8 cellular contexts compared by ENCODE assay signal in the genomic region with DNA sequence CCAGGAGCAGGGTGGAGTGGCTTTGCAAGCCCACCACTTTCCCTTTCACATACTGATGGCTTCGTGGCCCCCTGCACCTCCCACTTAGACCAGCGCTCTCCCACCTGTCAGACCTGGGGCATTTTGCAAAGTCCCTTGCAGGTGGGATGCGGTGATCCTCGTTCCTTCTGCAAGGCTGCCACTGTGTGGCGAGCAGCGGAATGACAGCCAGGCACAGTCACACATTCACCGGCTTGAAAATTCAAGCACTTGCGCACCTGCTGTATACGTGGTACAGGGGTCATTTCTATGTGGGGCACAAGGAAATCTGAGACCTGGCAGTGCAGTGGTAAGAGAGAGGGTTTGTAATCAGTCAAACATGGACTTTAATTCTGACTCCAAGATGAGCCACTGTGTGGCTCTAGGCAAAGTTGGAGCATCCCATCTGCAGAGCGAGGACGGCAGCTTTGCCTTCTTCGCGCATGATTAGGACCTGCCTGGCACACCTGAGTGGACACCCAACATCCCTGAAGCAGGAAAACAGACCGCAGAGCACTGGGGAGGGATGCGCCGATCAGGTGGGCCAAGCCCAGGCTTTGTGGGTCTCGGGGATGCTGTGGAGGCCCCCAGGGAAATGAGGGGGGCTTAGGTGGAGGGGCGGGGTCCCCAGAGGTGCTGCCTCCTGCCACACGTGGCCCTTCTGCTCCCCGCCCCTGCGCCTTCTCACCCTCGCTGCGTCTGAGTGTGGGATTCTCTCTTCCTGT. TPM values are rescaled to one million over a fixed set of nuclear protein-coding genes. Genes with fewer than 3 reads are reported as not detected.
DNase-seq lines count a peak whose midpoint lies in the region; ATAC-seq and TF ChIP-seq lines count a peak whose summit lies in the region.

No MANE protein-coding gene starts in this region.

- no peaks in the 10 kb centered on the region for H3F3A ChIP-seq in smooth muscle cell (ENCODE audit: low read depth)

- no peak overlapping the region for H2AFZ ChIP-seq in smooth muscle cell (ENCODE audit: low read depth)

- DNase-seq in DMS53 treated with DMSO at 0.1 percent for 48 hours (lab: John Stamatoyannopoulos, UW; ENCODE audit: unreplicated experiment): peak; percentile 29
- DNase-seq in HT-29 (ENCODE audit: low spot score): peak; percentile 68
- peak; percentile 70 for DNase-seq in RPMI8226
- peak; percentile 16 for DNase-seq in activated naive CD8-positive, alpha-beta T cell treated with anti-CD3 and anti-CD28 coated beads, Interleukin-2, amount 50 U/mL, for 16 hours (ENCODE audit: low read depth, low spot score)
- DNase-seq in right cardiac atrium: peak; percentile 27 to 71 (median 64)
- DNase-seq in smooth muscle cell (lab: John Stamatoyannopoulos, UW; ENCODE audit: unreplicated experiment): no peak

- H3K36me3 ChIP-seq in smooth muscle cell (ENCODE audit: low read depth): no peaks in the 10 kb centered on the region

- peak; percentile 87 for TF ChIP-seq CTCF in smooth muscle cell (IDR thresholded peaks at IDR 0.05; ENCODE audit: borderline replicate concordance, insufficient read depth, poor library complexity, severe bottlenecking)

- no peaks in the 10 kb centered on the region for H3K4me1 ChIP-seq in right cardiac atrium (ENCODE audit: control insufficient read depth, insufficient read depth, low read length)
- no peaks in the 10 kb centered on the region for H3K4me1 ChIP-seq in smooth muscle cell (ENCODE audit: low read depth)

- no peak overlapping the region for H3K9ac ChIP-seq in smooth muscle cell (ENCODE audit: low read depth)

- WGBS in right cardiac atrium: 28% methylated on average over 23 of the region's 23 CpGs
- 40% methylated on average over 20 of the region's 23 CpGs for WGBS in smooth muscle cell (ENCODE audit: low lambda C conversion rate)

- H3K4me2 ChIP-seq in smooth muscle cell: no peak overlapping the region

- intact Hi-C loops in right cardiac atrium (cut with DNase I): no loop called here

- ATAC-seq in right cardiac atrium (peak; percentile 26 to 66), GM19397 (IDR thresholded peaks at IDR 0.05; ENCODE audit: unreplicated experiment) (no peak), GM21360 (IDR thresholded peaks at IDR 0.05; ENCODE audit: unreplicated experiment) (no peak)

- no peaks in the 10 kb centered on the region for H4K20me1 ChIP-seq in smooth muscle cell (ENCODE audit: low read depth)

- H3K4me3 ChIP-seq in right cardiac atrium (ENCODE audit: low read length) (no peak overlapping the region), smooth muscle cell (no peak overlapping the region)

- no peaks in the 10 kb centered on the region for H3K27me3 ChIP-seq in right cardiac atrium (ENCODE audit: control insufficient read depth, insufficient read depth)
- H3K27me3 ChIP-seq in smooth muscle cell (ENCODE audit: low read depth): peaks cover 23% of the 10 kb centered on the region

- no peaks in the 10 kb centered on the region for H3K9me3 ChIP-seq in right cardiac atrium (ENCODE audit: control insufficient read depth, low read length)
- H3K9me3 ChIP-seq in smooth muscle cell (replicated peaks; ENCODE audit: low read depth): no peaks in the 10 kb centered on the region

- H3K27ac ChIP-seq in right cardiac atrium (ENCODE audit: low read length) (no peak overlapping the region), smooth muscle cell (ENCODE audit: low read depth) (no peak overlapping the region)

- H3K79me2 ChIP-seq in smooth muscle cell (ENCODE audit: low read depth): no peaks in the 10 kb centered on the region

RNA-seq across cellular contexts. Expression of a gene that starts 53.0 kb away (rescaled TPM):
- total RNA-seq in HT-29 (2014; rRNA removed; shearing (Covaris generic)): 23.5 and 24.7 TPM in 2 replicates
- total RNA-seq in right cardiac atrium: 1 to 10 TPM; 3.7 to 5.4 (median 4.6) TPM
- 4.3 TPM for polyA plus RNA-seq in right cardiac atrium
- 9.5 and 9.8 TPM in 2 replicates for total RNA-seq in smooth muscle cell
- 10.4 and 14.8 TPM in 2 replicates for polyA plus RNA-seq in smooth muscle cell

Comparison
In these comparisons a context has a peak if more than half of its experiments do, and no peak if none do; other contexts are left out.
1. ATAC-seq: peak in right cardiac atrium (2 of 2); none in GM19397 (single experiment) and GM21360 (single experiment).